ENCODE assay signal across 24 cellular contexts in the genomic region with DNA sequence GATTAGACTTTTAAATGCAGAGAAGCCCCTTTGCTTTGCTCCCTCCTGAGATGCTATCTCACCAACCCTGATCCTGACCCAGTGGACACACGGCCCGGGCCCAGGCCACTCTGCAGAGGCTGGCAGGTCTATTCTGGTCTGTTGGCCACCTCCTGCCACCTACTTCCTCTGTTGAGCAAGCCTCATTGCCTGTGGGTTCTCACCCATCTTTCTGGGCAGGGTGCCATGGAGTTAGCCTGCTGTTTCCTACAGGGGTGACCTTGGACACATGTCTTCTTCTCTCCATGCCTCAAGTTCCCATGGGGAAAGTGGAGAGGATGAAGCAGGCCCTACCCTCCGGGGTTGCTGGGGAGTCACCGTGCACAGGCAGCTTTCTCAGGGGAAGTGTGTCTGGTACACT.
"Had no signal": no experiment of that assay in that cellular context is flagged by ENCODE, and none has a peak within 500 bp of the region (broad histone marks: within the 10 kb centered on the region; RNA-seq: fewer than 3 reads in every experiment).

No MANE protein-coding gene starts in this region.

- H3K27me3 ChIP-seq: ascending aorta, cardiac muscle cell, neutrophil had no signal

- H3K27ac ChIP-seq: ascending aorta, cardiac muscle cell, coronary artery, dorsolateral prefrontal cortex, left ventricle myocardium inferior, neutrophil, skin epidermis, thoracic aorta had no signal

- H3K36me3 ChIP-seq: ascending aorta, cardiac muscle cell, left ventricle myocardium inferior, neutrophil, thoracic aorta had no signal

- H3K4me3 ChIP-seq: ascending aorta, cardiac muscle cell, coronary artery, dorsolateral prefrontal cortex, left ventricle myocardium inferior, skin epidermis, thoracic aorta had no signal

- H3K9me3 ChIP-seq: ascending aorta, left ventricle myocardium inferior, neutrophil, thoracic aorta had no signal

- ATAC-seq: sciatic nerve; stimulated activated effector memory CD8-positive, alpha-beta T cell treated with anti-CD3 and anti-CD28 coated beads, Interleukin-12 subunit alpha, Interleukin-12 subunit beta, amount 100 ng/mL, for 72 hours had no signal

- H3K4me1 ChIP-seq: ascending aorta, left ventricle myocardium inferior had no signal

- DNase-seq: activated CD4-positive, alpha-beta T cell treated with anti-CD3 and anti-CD28 coated beads for 4 hours; activated CD4-positive, alpha-beta T cell treated with anti-CD3 and anti-CD28 coated beads, Interleukin-2, amount 50 U/mL, for 4 hours; activated CD4-positive, CD25-positive, alpha-beta regulatory T cell; activated CD8-positive, alpha-beta memory T cell treated with anti-CD3 and anti-CD28 coated beads for 24 hours; activated effector memory CD4-positive, alpha-beta T cell treated with Interleukin-2 at 50 U/mL for 16 hours; activated naive CD4-positive, alpha-beta T cell treated with anti-CD3 and anti-CD28 coated beads for 36 hours; activated naive CD8-positive, alpha-beta T cell treated with anti-CD3 and anti-CD28 coated beads for 36 hours; cerebellar nuclear complex; dorsolateral prefrontal cortex; effector memory CD4-positive, alpha-beta T cell; glutamatergic neuron; islet precursor cell; left ventricle myocardium inferior; retina; stimulated activated CD4-positive, alpha-beta T cell treated with anti-CD3 and anti-CD28 coated beads, Interleukin-4, amount 100 ng/mL, for 24 hours; trophoblast cell had no signal
